Comparison of ENCODE assay signal across 1 cellular context in genomic region chr15:25332306-25332705, GRCh38.
TF ChIP-seq lines count a peak whose summit lies in the region.

No MANE protein-coding gene starts in this region.

TF ChIP-seq in K562, 482 proteins besides CTCF, POLR2A, EP300 and RAD21:
- no peak for TF ChIP-seq ZNF347 (CRISPR knock-in tag; IDR thresholded peaks at IDR 0.05; ENCODE audit: low read depth)
- TF ChIP-seq MITF (IDR thresholded peaks at IDR 0.05) = no peak
- TF ChIP-seq HCFC1 (IDR thresholded peaks at IDR 0.05; ENCODE audit: low read depth, low read length) = no peak
- TF ChIP-seq SMAD3 (CRISPR knock-in tag; conservative IDR thresholded peaks at IDR 0.05) = no peak
